In genomic region chr5:178308541-178309092, GRCh38 we compare ENCODE assay signal across 17 cellular contexts.
A peak's percentile ranks its signal among the peaks of the same experiment; 100 is the strongest.
DNase-seq lines count a peak whose midpoint lies in the region; ATAC-seq and TF ChIP-seq lines count a peak whose summit lies in the region.
"Had no signal": no experiment of that assay in that cellular context is flagged by ENCODE, and none has a peak within 500 bp of the region (broad histone marks: within the 10 kb centered on the region; RNA-seq: fewer than 3 reads in every experiment).

No MANE protein-coding gene starts in this region.

- no peaks in the 10 kb centered on the region for H3K36me3 Mint-ChIP-seq in WTC11
- H3K36me3 Mint-ChIP-seq in neural crest cell (ENCODE audit: low read depth), result peaks cover 4% of the 10 kb centered on the region
- no peaks in the 10 kb centered on the region for H3K36me3 Mint-ChIP-seq in stimulated activated memory B cell treated with anti-CD40 and anti-IgM and Interleukin-4, amounts not matched to agents 10 μg/mL and 1 μg/mL and 100 μg/mL, for 72 hours
- H3K36me3 Mint-ChIP-seq in MCF 10A (ENCODE audit: insufficient read depth, unreplicated experiment), result peaks cover 6% of the 10 kb centered on the region

- CTCF ChIA-PET in WTC11 (lab: Charles Lee) (interaction anchor here (1.4 to 3.9 kb wide), 3 partner anchors 25 to 281 kb away, joined by 4 to 11 read pairs (median 4); partner anchors contain the start of gene COL23A1), MCF 10A (lab: Yijun Ruan, JAX) (interaction anchor here (0.6 to 1.2 kb wide), 3 partner anchors 16 to 423 kb away, joined by 3 to 5 read pairs (median 4); no protein-coding TSS in a partner anchor)

- TF ChIP-seq CTCF in WTC11 (IDR thresholded peaks at IDR 0.05) (no peak), coronary artery (IDR thresholded peaks at IDR 0.05) (no peak), neural crest cell (conservative IDR thresholded peaks at IDR 0.05) (no peak), MCF 10A (IDR thresholded peaks at IDR 0.05; ENCODE audit: unreplicated experiment) (no peak)

- ATAC-seq in WTC11 (no peak), HG03571 (IDR thresholded peaks at IDR 0.05; ENCODE audit: unreplicated experiment) (no peak)
- peak; percentile 13 for ATAC-seq in stimulated activated memory B cell treated with anti-CD40 and anti-IgM and Interleukin-4, amounts not matched to agents 10 μg/mL and 1 μg/mL and 100 μg/mL, for 72 hours

- no peaks in the 10 kb centered on the region; the same call in 1 of the 2 replicates for H3K27me3 Mint-ChIP-seq in WTC11 (ENCODE audit: low read depth)
- no peaks in the 10 kb centered on the region for H3K27me3 Mint-ChIP-seq in neural crest cell (ENCODE audit: low read depth)
- peaks cover 22% of the 10 kb centered on the region for H3K27me3 Mint-ChIP-seq in stimulated activated memory B cell treated with anti-CD40 and anti-IgM and Interleukin-4, amounts not matched to agents 10 μg/mL and 1 μg/mL and 100 μg/mL, for 72 hours
- H3K27me3 Mint-ChIP-seq in MCF 10A (ENCODE audit: insufficient read depth, unreplicated experiment), result peaks cover 27% of the 10 kb centered on the region

- intact Hi-C loops in MCF 10A (cut with micrococcal nuclease), result no loop called here

- no peak overlapping the region for H3K4me3 Mint-ChIP-seq in WTC11
- no peak overlapping the region for H3K4me3 Mint-ChIP-seq in neural crest cell
- H3K4me3 Mint-ChIP-seq in stimulated activated memory B cell treated with anti-CD40 and anti-IgM and Interleukin-4, amounts not matched to agents 10 μg/mL and 1 μg/mL and 100 μg/mL, for 72 hours, result no peak overlapping the region
- no peak overlapping the region for H3K4me3 Mint-ChIP-seq in MCF 10A (ENCODE audit: unreplicated experiment)

- no peaks in the 10 kb centered on the region for H3K9me3 Mint-ChIP-seq in WTC11
- peaks cover 3% of the 10 kb centered on the region for H3K9me3 Mint-ChIP-seq in neural crest cell
- peaks cover 4% of the 10 kb centered on the region for H3K9me3 Mint-ChIP-seq in stimulated activated memory B cell treated with anti-CD40 and anti-IgM and Interleukin-4, amounts not matched to agents 10 μg/mL and 1 μg/mL and 100 μg/mL, for 72 hours
- no peaks in the 10 kb centered on the region for H3K9me3 Mint-ChIP-seq in MCF 10A (ENCODE audit: unreplicated experiment)

- POLR2A ChIA-PET in WTC11 (lab: Charles Lee) (no interaction called here), MCF 10A (lab: Yijun Ruan, JAX) (no interaction called here)

- no TSS peak for BruUV-seq in MCF 10A (replicated peaks; lab: Mats Ljungman, UMichigan)

- H3K27ac Mint-ChIP-seq in WTC11 (no peak overlapping the region), neural crest cell (ENCODE audit: unreplicated experiment) (peak overlapping the region; percentile 94), MCF 10A (ENCODE audit: low read depth, unreplicated experiment) (no peak overlapping the region)
- H3K27ac Mint-ChIP-seq in stimulated activated memory B cell treated with anti-CD40 and anti-IgM and Interleukin-4, amounts not matched to agents 10 μg/mL and 1 μg/mL and 100 μg/mL, for 72 hours, result no peak overlapping the region

- no peak overlapping the region for H3K27ac ChIP-seq in coronary artery
- H3K27ac ChIP-seq: HL-60 had no signal

- H3K4me3 ChIP-seq in coronary artery, result no peak overlapping the region

- H3K4me1 Mint-ChIP-seq in WTC11 (peaks cover 22% of the 10 kb centered on the region), neural crest cell (peaks cover 41% of the 10 kb centered on the region), MCF 10A (ENCODE audit: insufficient read depth, unreplicated experiment) (no peaks in the 10 kb centered on the region)
- H3K4me1 Mint-ChIP-seq in stimulated activated memory B cell treated with anti-CD40 and anti-IgM and Interleukin-4, amounts not matched to agents 10 μg/mL and 1 μg/mL and 100 μg/mL, for 72 hours, result no peaks in the 10 kb centered on the region

- DNase-seq in WTC11 (ENCODE audit: low spot score) (peak; percentile 8), coronary artery (ENCODE audit: low spot score) (peak; percentile 62), neural crest cell (ENCODE audit: low read depth, low spot score) (no peak), HCEC 1CT (no peak), MCF 10A (ENCODE audit: unreplicated experiment) (no peak)
- DNase-seq: GF-D8; KBM-7; NCI-H1048; NCI-H1694; NCI-H2107; NCI-H345; NCI-H69; NK-92 treated with Interleukin-12 subunit alpha and Interleukin-12 subunit beta, amount 100 ng/mL, for 24 hours; OCI-M1 had no signal

TF ChIP-seq in WTC11, 78 proteins besides CTCF, POLR2A, EP300 and RAD21:
- TF ChIP-seq ATF1 (CRISPR knock-in tag; IDR thresholded peaks at IDR 0.05) (no peak), FOXK1 (CRISPR knock-in tag; IDR thresholded peaks at IDR 0.05) (no peak), HMGA2 (CRISPR knock-in tag; IDR thresholded peaks at IDR 0.05) (no peak), PRRX2 (CRISPR knock-in tag; IDR thresholded peaks at IDR 0.05) (no peak), AFF4 (CRISPR knock-in tag; IDR thresholded peaks at IDR 0.05; ENCODE audit: borderline replicate concordance) (no peak), MXD4 (CRISPR knock-in tag; IDR thresholded peaks at IDR 0.05; ENCODE audit: borderline replicate concordance) (no peak), E2F1 (CRISPR knock-in tag; IDR thresholded peaks at IDR 0.05) (no peak), NR3C1 (CRISPR knock-in tag; conservative IDR thresholded peaks at IDR 0.05; ENCODE audit: low read depth) (no peak)

Comparison
In these comparisons a context has a peak if more than half of its experiments do, and no peak if none do; other contexts are left out.
1. DNase-seq: peak in WTC11 (single experiment) and coronary artery (single experiment); none in neural crest cell (single experiment), HCEC 1CT (single experiment) and MCF 10A (single experiment).